Comparison of ENCODE assay signal across 22 cellular contexts in the genomic region with DNA sequence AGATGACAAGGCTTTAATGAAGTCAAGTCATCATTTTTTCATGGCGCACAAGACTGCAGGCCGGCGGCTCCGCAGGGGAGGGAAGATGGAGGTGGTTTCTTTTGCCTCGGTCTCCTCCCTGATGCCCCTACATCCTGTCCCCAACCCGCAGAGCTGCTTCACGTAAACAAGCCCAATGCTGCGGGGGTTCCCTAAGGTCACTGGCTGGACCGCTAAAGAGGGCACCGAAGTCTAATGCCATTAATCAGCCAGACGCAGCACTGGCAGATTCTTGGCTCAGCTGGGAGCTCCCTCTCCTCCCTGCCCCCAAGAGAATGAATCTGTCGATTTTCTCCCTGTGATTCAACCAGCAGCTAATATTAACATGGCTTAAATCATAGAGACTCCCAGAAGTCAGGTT.
"Had no signal": no experiment of that assay in that cellular context is flagged by ENCODE, and none has a peak within 500 bp of the region (broad histone marks: within the 10 kb centered on the region; RNA-seq: fewer than 3 reads in every experiment).

No MANE protein-coding gene starts in this region.

- H3K9me3 Mint-ChIP-seq: activated CD4-positive, alpha-beta T cell treated with anti-CD3 and anti-CD28 coated beads, Interleukin-2, amount 10 ng/mL, durations not matched to agents 7 days and 5 days; activated naive CD8-positive, alpha-beta T cell treated with anti-CD3 and anti-CD28 coated beads for 36 hours; dendritic cell treated with granulocyte-macrophage colony-stimulating factor and Interleukin-4, amounts not matched to agents 40 ng/mL and 50 ng/mL, for 4 days; T-helper 2 cell treated with Interferon-gamma antibody and Interleukin-4, amounts not matched to agents 5 μg/mL and 100 μg/mL, for 36 hours had no signal

- H3K27ac Mint-ChIP-seq: activated CD4-positive, alpha-beta T cell treated with anti-CD3 and anti-CD28 coated beads, Interleukin-2, amount 10 ng/mL, durations not matched to agents 7 days and 5 days; activated CD8-positive, alpha-beta T cell treated with anti-CD3 and anti-CD28 coated beads, Interleukin-2, amount 10 ng/mL, durations not matched to agents 7 days and 5 days; activated naive CD8-positive, alpha-beta T cell treated with anti-CD3 and anti-CD28 coated beads for 36 hours; dendritic cell treated with granulocyte-macrophage colony-stimulating factor and Interleukin-4, amounts not matched to agents 40 ng/mL and 50 ng/mL, for 4 days; naive B cell; progenitor cell of endocrine pancreas; stimulated activated naive B cell treated with anti-CD40 and anti-IgM and Interleukin-4, amounts not matched to agents 10 μg/mL and 1 μg/mL and 100 μg/mL, for 72 hours; T-helper 2 cell treated with Interferon-gamma antibody and Interleukin-4, amounts not matched to agents 5 μg/mL and 100 μg/mL, for 36 hours had no signal

- H3K4me3 ChIP-seq: lower lobe of right lung, vagina had no signal

- H3K27ac ChIP-seq: lower lobe of right lung, vagina, VCaP had no signal

- H3K9me3 ChIP-seq: lower lobe of right lung, vagina had no signal

- DNase-seq: activated CD4-positive, alpha-beta T cell treated with anti-CD3 and anti-CD28 coated beads, Interleukin-2, amount 10 ng/mL, durations not matched to agents 7 days and 5 days; activated CD4-positive, CD25-positive, alpha-beta regulatory T cell treated with anti-CD3 and anti-CD28 coated beads, Interleukin-2, amount 50 U/mL, for 72 hours; activated CD8-positive, alpha-beta T cell treated with anti-CD3 and anti-CD28 coated beads, Interleukin-2, amount 10 ng/mL, durations not matched to agents 7 days and 5 days; activated naive CD4-positive, alpha-beta T cell; activated naive CD8-positive, alpha-beta T cell treated with anti-CD3 and anti-CD28 coated beads for 36 hours; activated T-cell treated with anti-CD3 and anti-CD28 coated beads, Interleukin-2, amount 50 U/mL, for 1 hour; effector CD4-positive, alpha-beta T cell; erythroblast; foreskin fibroblast; kidney; lower lobe of right lung; naive B cell; stimulated activated CD4-positive, alpha-beta T cell treated with anti-CD3 and anti-CD28 coated beads, Interleukin-2, amount 100 ng/mL, for 48 hours; stimulated activated CD8-positive, alpha-beta memory T cell treated with anti-CD3 and anti-CD28 coated beads, Interleukin-4, amount 100 ng/mL, for 48 hours; stimulated activated naive B cell treated with anti-CD40 and anti-IgM and Interleukin-4, amounts not matched to agents 10 μg/mL and 1 μg/mL and 100 μg/mL, for 72 hours; trophoblast cell had no signal

- H3K27me3 ChIP-seq: vagina had no signal

- H3K4me1 ChIP-seq: lower lobe of right lung, vagina had no signal

- H3K4me1 Mint-ChIP-seq: activated CD4-positive, alpha-beta T cell treated with anti-CD3 and anti-CD28 coated beads, Interleukin-2, amount 10 ng/mL, durations not matched to agents 7 days and 5 days; activated naive CD8-positive, alpha-beta T cell treated with anti-CD3 and anti-CD28 coated beads for 36 hours; naive B cell; stimulated activated naive B cell treated with anti-CD40 and anti-IgM and Interleukin-4, amounts not matched to agents 10 μg/mL and 1 μg/mL and 100 μg/mL, for 72 hours had no signal

- H3K36me3 Mint-ChIP-seq: activated naive CD8-positive, alpha-beta T cell treated with anti-CD3 and anti-CD28 coated beads for 36 hours; stimulated activated naive B cell treated with anti-CD40 and anti-IgM and Interleukin-4, amounts not matched to agents 10 μg/mL and 1 μg/mL and 100 μg/mL, for 72 hours had no signal

- H3K4me3 Mint-ChIP-seq: activated CD4-positive, alpha-beta T cell treated with anti-CD3 and anti-CD28 coated beads, Interleukin-2, amount 10 ng/mL, durations not matched to agents 7 days and 5 days; activated CD8-positive, alpha-beta T cell treated with anti-CD3 and anti-CD28 coated beads, Interleukin-2, amount 10 ng/mL, durations not matched to agents 7 days and 5 days; activated naive CD8-positive, alpha-beta T cell treated with anti-CD3 and anti-CD28 coated beads for 36 hours; dendritic cell treated with granulocyte-macrophage colony-stimulating factor and Interleukin-4, amounts not matched to agents 40 ng/mL and 50 ng/mL, for 4 days; naive B cell; stimulated activated naive B cell treated with anti-CD40 and anti-IgM and Interleukin-4, amounts not matched to agents 10 μg/mL and 1 μg/mL and 100 μg/mL, for 72 hours; T-helper 2 cell treated with Interferon-gamma antibody and Interleukin-4, amounts not matched to agents 5 μg/mL and 100 μg/mL, for 36 hours had no signal

- ATAC-seq: activated CD8-positive, alpha-beta T cell treated with anti-CD3 and anti-CD28 coated beads, Interleukin-2, amount 10 ng/mL, durations not matched to agents 7 days and 5 days; left lobe of liver; lower lobe of right lung; stimulated activated naive B cell treated with anti-CD40 and anti-IgM and Interleukin-4, amounts not matched to agents 10 μg/mL and 1 μg/mL and 100 μg/mL, for 72 hours had no signal

- H3K36me3 ChIP-seq: lower lobe of right lung, vagina had no signal
